27 cellular contexts compared by ENCODE assay signal in the genomic region with DNA sequence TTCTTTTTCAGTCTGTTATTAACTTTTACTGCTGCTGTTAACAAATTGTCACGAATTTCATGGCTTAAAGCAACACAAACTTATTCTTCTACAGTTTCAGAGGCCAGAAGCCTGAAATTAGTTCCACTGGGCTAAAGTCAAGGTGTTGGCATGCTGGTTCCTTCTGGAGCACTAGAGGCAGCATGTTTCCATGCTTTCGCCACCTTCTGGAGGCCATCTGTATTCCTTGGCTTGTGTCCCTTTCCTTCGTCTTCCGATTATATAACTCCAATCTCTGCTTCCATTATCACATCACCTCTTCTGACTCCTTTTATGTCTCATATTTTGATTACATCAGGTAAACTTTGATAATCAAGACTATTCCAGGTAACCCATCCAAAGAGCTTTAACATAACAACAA.
"Had no signal": no experiment of that assay in that cellular context is flagged by ENCODE, and none has a peak within 500 bp of the region (broad histone marks: within the 10 kb centered on the region; RNA-seq: fewer than 3 reads in every experiment).

No MANE protein-coding gene starts in this region.

- H3K27ac ChIP-seq: colonic mucosa, neutrophil, ovary, skin epidermis, stomach, thyroid gland, upper lobe of right lung had no signal

- H3K36me3 Mint-ChIP-seq: activated naive CD4-positive, alpha-beta T cell treated with anti-CD3 and anti-CD28 coated beads, Interleukin-2, amount 50 U/mL, for 72 hours; stimulated activated naive B cell treated with anti-CD40 and anti-IgM and Interleukin-4, amounts not matched to agents 10 μg/mL and 1 μg/mL and 100 μg/mL, for 72 hours had no signal

- ATAC-seq: activated naive CD4-positive, alpha-beta T cell treated with anti-CD3 and anti-CD28 coated beads, Interleukin-2, amount 50 U/mL, for 72 hours; activated T-cell treated with anti-CD3 and anti-CD28 coated beads, Interleukin-2, amount 50 U/mL, for 72 hours; left cardiac atrium; left ventricle myocardium superior; sciatic nerve; stimulated activated naive B cell treated with anti-CD40 and anti-IgM and Interleukin-4, amounts not matched to agents 10 μg/mL and 1 μg/mL and 100 μg/mL, for 72 hours; upper lobe of right lung had no signal

- DNase-seq: activated CD4-positive, alpha-beta T cell treated with anti-CD3 and anti-CD28 coated beads for 4 hours; activated CD4-positive, alpha-beta T cell treated with anti-CD3 and anti-CD28 coated beads, Interleukin-2, amount 50 U/mL, for 4 hours; activated naive CD4-positive, alpha-beta T cell; activated T-cell treated with anti-CD3 and anti-CD28 coated beads for 4 hours; activated T-cell treated with anti-CD3 and anti-CD28 coated beads, Interleukin-2, amount 50 U/mL, for 72 hours; anterior cingulate cortex; cerebellar nuclear complex; colonic mucosa; effector CD8-positive, alpha-beta T cell; left cardiac atrium; left ventricle myocardium superior; ovary; stimulated activated CD4-positive, alpha-beta T cell treated with anti-CD3 and anti-CD28 coated beads, Interleukin-12 subunit alpha, Interleukin-12 subunit beta, amount 100 ng/mL, for 4 hours; stimulated activated CD4-positive, alpha-beta T cell treated with anti-CD3 and anti-CD28 coated beads, Interleukin-4, amount 100 ng/mL, for 4 hours; stimulated activated CD8-positive, alpha-beta memory T cell treated with anti-CD3 and anti-CD28 coated beads, Interleukin-4, amount 100 ng/mL, for 48 hours; stimulated activated naive B cell treated with anti-CD40 and anti-IgM and Interleukin-4, amounts not matched to agents 10 μg/mL and 1 μg/mL and 100 μg/mL, for 72 hours; stomach; thyroid gland; upper lobe of right lung had no signal

- H3K9me3 Mint-ChIP-seq: nephron had no signal

- H3K27me3 ChIP-seq: colonic mucosa, neutrophil, ovary, stomach, thyroid gland, upper lobe of right lung had no signal

- H3K4me3 Mint-ChIP-seq: activated T-cell treated with anti-CD3 and anti-CD28 coated beads, Interleukin-2, amount 50 U/mL, for 72 hours; nephron; stimulated activated naive B cell treated with anti-CD40 and anti-IgM and Interleukin-4, amounts not matched to agents 10 μg/mL and 1 μg/mL and 100 μg/mL, for 72 hours had no signal

- H3K27me3 Mint-ChIP-seq: progenitor cell of endocrine pancreas; stimulated activated naive B cell treated with anti-CD40 and anti-IgM and Interleukin-4, amounts not matched to agents 10 μg/mL and 1 μg/mL and 100 μg/mL, for 72 hours had no signal

- FAIRE-seq: frontal cortex, keratinocyte had no signal

- H3K4me1 Mint-ChIP-seq: nephron; stimulated activated naive B cell treated with anti-CD40 and anti-IgM and Interleukin-4, amounts not matched to agents 10 μg/mL and 1 μg/mL and 100 μg/mL, for 72 hours had no signal

- H3K4me1 ChIP-seq: colonic mucosa, stomach, thyroid gland, upper lobe of right lung had no signal

- H3K27ac Mint-ChIP-seq: activated naive CD4-positive, alpha-beta T cell treated with anti-CD3 and anti-CD28 coated beads, Interleukin-2, amount 50 U/mL, for 72 hours; activated T-cell treated with anti-CD3 and anti-CD28 coated beads, Interleukin-2, amount 50 U/mL, for 72 hours; nephron; progenitor cell of endocrine pancreas; stimulated activated naive B cell treated with anti-CD40 and anti-IgM and Interleukin-4, amounts not matched to agents 10 μg/mL and 1 μg/mL and 100 μg/mL, for 72 hours had no signal

- H3K9me3 ChIP-seq: colonic mucosa, neutrophil, ovary, thyroid gland, upper lobe of right lung had no signal
